Comparison of ENCODE assay signal across 13 cellular contexts in genomic region chr2:167134381-167135072, GRCh38.
A peak's percentile ranks its signal among the peaks of the same experiment; 100 is the strongest.
DNase-seq lines count a peak whose midpoint lies in the region; ATAC-seq and TF ChIP-seq lines count a peak whose summit lies in the region.
"Had no signal": no experiment of that assay in that cellular context is flagged by ENCODE, and none has a peak within 500 bp of the region (broad histone marks: within the 10 kb centered on the region; RNA-seq: fewer than 3 reads in every experiment).

No MANE protein-coding gene starts in this region.

- no peak overlapping the region for H3K4me3 ChIP-seq in foreskin fibroblast (ENCODE audit: low read depth in 1 of 2, low read length in 2 of 2)
- H3K4me3 ChIP-seq in mucosa of descending colon, result no peak overlapping the region
- H3K4me3 ChIP-seq: thoracic aorta had no signal

- intact Hi-C loops in mucosa of descending colon (cut with DNase I, micrococcal nuclease), result no loop called here

- H3K27ac Mint-ChIP-seq in WTC11, result no peak overlapping the region
- H3K27ac Mint-ChIP-seq: activated naive CD4-positive, alpha-beta T cell treated with anti-CD3 and anti-CD28 coated beads, Interleukin-2, amount 50 U/mL, for 72 hours had no signal

- no peaks in the 10 kb centered on the region for H3K9me3 Mint-ChIP-seq in WTC11
- H3K9me3 Mint-ChIP-seq: activated naive CD4-positive, alpha-beta T cell treated with anti-CD3 and anti-CD28 coated beads, Interleukin-2, amount 50 U/mL, for 72 hours had no signal

- no peak overlapping the region for H3K4me3 Mint-ChIP-seq in WTC11

- H3K9me3 ChIP-seq in KOPT-K1 (ENCODE audit: insufficient read depth, low read length, poor library complexity, severe bottlenecking) (no peaks in the 10 kb centered on the region), mucosa of descending colon (no peaks in the 10 kb centered on the region)
- H3K9me3 ChIP-seq: neutrophil, thoracic aorta had no signal

- TF ChIP-seq CTCF in foreskin fibroblast (IDR thresholded peaks at IDR 0.05; ENCODE audit: low read depth, low read length) (no peak), WTC11 (IDR thresholded peaks at IDR 0.05) (no peak), mucosa of descending colon (IDR thresholded peaks at IDR 0.05) (no peak)

- H3K27ac ChIP-seq in KOPT-K1 (ENCODE audit: low read depth, low read length, poor library complexity, severe bottlenecking), result peak overlapping the region; percentile 68
- H3K27ac ChIP-seq: neutrophil, thoracic aorta had no signal

- no peaks in the 10 kb centered on the region for H3K36me3 Mint-ChIP-seq in WTC11
- H3K36me3 Mint-ChIP-seq: activated naive CD4-positive, alpha-beta T cell treated with anti-CD3 and anti-CD28 coated beads, Interleukin-2, amount 50 U/mL, for 72 hours had no signal

- POLR2A ChIA-PET in WTC11 (lab: Charles Lee), result no interaction called here

- H3K36me3 ChIP-seq in KOPT-K1 (ENCODE audit: insufficient read depth, low read length) (no peaks in the 10 kb centered on the region), mucosa of descending colon (ENCODE audit: low read depth) (no peaks in the 10 kb centered on the region)
- H3K36me3 ChIP-seq: neutrophil, thoracic aorta had no signal

- CTCF ChIA-PET in WTC11 (lab: Charles Lee), result no interaction called here

- H3K27me3 Mint-ChIP-seq in WTC11 (ENCODE audit: low read depth), result no peaks in the 10 kb centered on the region

- H3K4me1 Mint-ChIP-seq in WTC11, result peaks cover 10% of the 10 kb centered on the region

- DNase-seq in AG20443 (ENCODE audit: low spot score) (peak; percentile 43), SW 1271 (lab: John Stamatoyannopoulos, UW) (peak; percentile 3 to 78), foreskin fibroblast (peak; percentile 78 to 87), cerebellar nuclear complex (lab: John Stamatoyannopoulos, UW) (no peak), WTC11 (ENCODE audit: low spot score) (no peak), mucosa of descending colon (no peak)
- DNase-seq: activated CD4-positive, alpha-beta T cell treated with anti-CD3 and anti-CD28 coated beads, Interleukin-2, amount 50 U/mL, for 1 hour; NCI-H1048 had no signal

- ATAC-seq in WTC11, result no peak
- no peak for ATAC-seq in GM21367 (IDR thresholded peaks at IDR 0.05; ENCODE audit: unreplicated experiment)
- no peak for ATAC-seq in mucosa of descending colon
- ATAC-seq: activated naive CD4-positive, alpha-beta T cell treated with anti-CD3 and anti-CD28 coated beads, Interleukin-2, amount 50 U/mL, for 72 hours had no signal

- H3K4me1 ChIP-seq in mucosa of descending colon (ENCODE audit: low read depth), result no peaks in the 10 kb centered on the region

TF ChIP-seq in WTC11, 78 proteins besides CTCF, POLR2A, EP300 and RAD21:
- TF ChIP-seq HMGXB4 (CRISPR knock-in tag; IDR thresholded peaks at IDR 0.05), result no peak
- TF ChIP-seq JAZF1 (CRISPR knock-in tag; IDR thresholded peaks at IDR 0.05), result no peak
- TF ChIP-seq ARID4B (CRISPR knock-in tag; IDR thresholded peaks at IDR 0.05; ENCODE audit: borderline replicate concordance), result no peak
- no peak for TF ChIP-seq ZNF317 (CRISPR knock-in tag; IDR thresholded peaks at IDR 0.05; ENCODE audit: borderline replicate concordance, low read depth)
- TF ChIP-seq ATF3 (CRISPR knock-in tag; conservative IDR thresholded peaks at IDR 0.05), result no peak

Comparison
In these comparisons a context has a peak if more than half of its experiments do, and no peak if none do; other contexts are left out.
1. DNase-seq: peak in AG20443 (single experiment), SW 1271 (2 of 2) and foreskin fibroblast (2 of 2); none in cerebellar nuclear complex (0 of 2), WTC11 (single experiment) and mucosa of descending colon (0 of 3).